ENCODE assay signal across 23 cellular contexts in the genomic region with DNA sequence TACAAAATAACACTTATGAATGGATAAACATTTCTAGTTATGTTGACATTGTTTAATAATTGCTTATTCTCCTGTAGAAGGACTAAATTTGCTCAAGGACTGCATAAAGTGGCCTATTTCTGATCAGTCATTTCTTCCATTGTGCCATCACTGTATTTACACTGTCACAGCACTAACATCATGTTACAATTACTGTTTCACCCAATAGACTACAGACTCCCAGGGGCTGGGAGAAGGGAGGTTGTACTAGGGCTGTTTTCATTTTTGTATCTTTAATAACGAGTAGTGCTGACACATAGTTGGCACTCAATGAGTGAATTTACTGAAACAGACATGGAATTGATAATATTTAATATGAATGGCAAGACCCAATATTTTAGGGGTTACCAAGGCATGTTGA.
"Had no signal": no experiment of that assay in that cellular context is flagged by ENCODE, and none has a peak within 500 bp of the region (broad histone marks: within the 10 kb centered on the region; RNA-seq: fewer than 3 reads in every experiment).

No MANE protein-coding gene starts in this region.

- ATAC-seq: activated T-cell treated with anti-CD3 and anti-CD28 coated beads, Interleukin-2, amount 50 U/mL, for 4 hours; left lung; naive thymus-derived CD4-positive, alpha-beta T cell; sciatic nerve; stimulated activated memory B cell treated with anti-CD40 and anti-IgM and Interleukin-4, amounts not matched to agents 10 μg/mL and 1 μg/mL and 100 μg/mL, for 72 hours had no signal

- DNase-seq: activated CD4-positive, alpha-beta T cell treated with anti-CD3 and anti-CD28 coated beads for 1 hour; activated CD4-positive, alpha-beta T cell treated with anti-CD3 and anti-CD28 coated beads, Interleukin-2, amount 50 U/mL, for 48 hours; activated CD8-positive, alpha-beta memory T cell treated with anti-CD3 and anti-CD28 coated beads, Interleukin-2, amount 50 U/mL, for 48 hours; activated naive CD4-positive, alpha-beta T cell; activated T-cell treated with anti-CD3 and anti-CD28 coated beads, Interleukin-2, amount 50 U/mL, for 4 hours; adrenal gland; brain microvascular endothelial cell; caudate nucleus; dermis blood vessel endothelial cell; effector CD8-positive, alpha-beta T cell; hippocampal formation; kidney glomerular epithelial cell; left lung; naive thymus-derived CD4-positive, alpha-beta T cell; occipital lobe; posterior cingulate gyrus; small intestine; stimulated activated CD4-positive, alpha-beta T cell treated with anti-CD3 and anti-CD28 coated beads, Interleukin-2, amount 100 ng/mL, for 24 hours; stomach; trophoblast cell; uterus had no signal
